Comparison of ENCODE assay signal across 8 cellular contexts in the genomic region with DNA sequence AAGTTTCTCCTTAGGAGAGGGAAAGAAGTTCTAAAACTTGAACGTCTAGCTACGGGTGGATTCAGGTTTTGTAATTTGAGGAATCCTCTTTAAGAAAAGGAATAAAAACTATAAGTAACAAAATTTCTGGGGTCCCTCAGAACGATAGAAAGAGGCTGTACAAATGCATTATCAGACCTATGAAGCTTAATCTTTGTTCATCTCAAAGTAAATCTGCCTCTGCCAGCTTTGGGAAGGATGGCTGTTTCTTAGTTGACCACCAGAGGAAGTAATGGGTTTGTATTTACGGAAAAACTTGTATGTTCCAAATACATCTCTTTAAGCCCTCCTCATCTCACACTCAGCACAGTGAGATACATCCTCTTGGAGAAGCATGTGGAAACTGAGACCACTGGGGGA. TPM values are rescaled to one million over a fixed set of nuclear protein-coding genes. Genes with fewer than 3 reads are reported as not detected.
DNase-seq lines count a peak whose midpoint lies in the region; ATAC-seq, FAIRE-seq and TF ChIP-seq lines count a peak whose summit lies in the region.

No MANE protein-coding gene starts in this region.

- peak; percentile 24 to 54 for DNase-seq in cardiac muscle cell (ENCODE audit: low read depth in 1 of 2, low spot score in 1 of 2)
- no peak for DNase-seq in Right ventricle myocardium superior
- DNase-seq in NCI-H2227 treated with DMSO at 0.1 percent for 48 hours (lab: John Stamatoyannopoulos, UW), result peak; percentile 47
- peak; percentile 11 to 41 (median 22) for DNase-seq in K562 (ENCODE audit: extremely low read depth in 1 of 4, low spot score in 3 of 4)
- no peak for DNase-seq in left lobe of liver (ENCODE audit: low spot score)
- no peak for DNase-seq in tibial nerve (ENCODE audit: low spot score in 2 of 2)
- DNase-seq in stimulated activated CD4-positive, alpha-beta T cell treated with anti-CD3 and anti-CD28 coated beads, Interleukin-12 subunit alpha, Interleukin-12 subunit beta, amount 100 ng/mL, for 4 hours, result no peak

- no peaks in the 10 kb centered on the region for H3K4me1 ChIP-seq in cardiac muscle cell (ENCODE audit: low read depth)
- peaks cover 7 to 8% of the 10 kb centered on the region in 2 experiments; a peak in 4 of 5 replicates for H3K4me1 ChIP-seq in K562 (replicated peaks in 1 of 2; ENCODE audit: control insufficient read depth in 2 of 2, insufficient read depth in 2 of 2, low read length in 2 of 2)
- H3K4me1 ChIP-seq in tibial nerve, result peaks cover 0 to 22% (median 7%) of the 10 kb centered on the region in 4 donors

- peak overlapping the region; percentile 76 for H2AFZ ChIP-seq in K562 (ENCODE audit: low read depth, low read length)

- H4K20me1 ChIP-seq in K562 (replicated peaks; ENCODE audit: control insufficient read depth, insufficient read depth, low read length), result no peaks in the 10 kb centered on the region

- H3K4me2 ChIP-seq in K562 (ENCODE audit: insufficient read depth, low read length), result peak overlapping the region; percentile 85

- WGBS in K562 (ENCODE audit: insufficient coverage, low coverage, missing lambda C conversion rate), result 3% methylated on average over 4 of the region's 4 CpGs
- 11 to 17% methylated on average over 4 of the region's 4 CpGs for WGBS in tibial nerve, 2 donors

- peak overlapping the region in 1 of 2 experiments; percentile 50; a peak in 2 of 4 replicates for H3K9ac ChIP-seq in K562 (ENCODE audit: insufficient read depth in 1 of 2, low read depth in 2 of 2, low read length in 2 of 2)

- no peak for TF ChIP-seq EP300 in K562 (IDR thresholded peaks at IDR 0.05; ENCODE audit: low read length)
- TF ChIP-seq EP300 in tibial nerve (IDR thresholded peaks at IDR 0.05), result no peak

- H3K27ac ChIP-seq in cardiac muscle cell (no peak overlapping the region), K562 (ENCODE audit: extremely low read depth, low read depth, low read length) (peak overlapping the region; percentile 61), tibial nerve (peak overlapping the region; percentile 92 to 97 (median 94))

- H3K27me3 ChIP-seq in cardiac muscle cell (no peaks in the 10 kb centered on the region), K562 (ENCODE audit: control insufficient read depth in 2 of 2, insufficient read depth in 2 of 2, low read length in 2 of 2) (no peaks in the 10 kb centered on the region), tibial nerve (no peaks in the 10 kb centered on the region)

- ATAC-seq in Right ventricle myocardium superior (ENCODE audit: poor library complexity) (no peak), K562 (peak; percentile 69), left lobe of liver (peak; percentile 10), GM21423 (IDR thresholded peaks at IDR 0.05; ENCODE audit: unreplicated experiment) (no peak)

- CTCF ChIA-PET in K562 (lab: Yijun Ruan, JAX; ENCODE audit: low intra/inter-chr PET ratio), result no interaction called here

- intact Hi-C loops in Right ventricle myocardium superior (cut with DNase I) (no loop called here), K562 (cut with micrococcal nuclease) (no loop called here)

- H3K79me2 ChIP-seq in K562 (ENCODE audit: control insufficient read depth, insufficient read depth, low read length), result peaks cover 9% of the 10 kb centered on the region; the same call in 2 of the 3 replicates

- TSS peak; percentile 75 for BruUV-seq in K562 (replicated peaks; lab: Mats Ljungman, UMichigan)

- TF ChIP-seq POLR2A in K562 (conservative IDR thresholded peaks at IDR 0.05), result no peak
- TF ChIP-seq POLR2A in tibial nerve (IDR thresholded peaks at IDR 0.05), result no peak

- peak; percentile 71 for FAIRE-seq in K562 (lab: Jason Lieb, UNC)

- peak in 1 of 2 experiments; percentile 33; a peak in 2 of 4 replicates for TF ChIP-seq RAD21 in K562 (CRISPR knock-in tag; conservative IDR thresholded peaks at IDR 0.05 in 1 of 2, IDR thresholded peaks at IDR 0.05 in 1 of 2)

- peak; percentile 48 for TF ChIP-seq CTCF in cardiac muscle cell (IDR thresholded peaks at IDR 0.05; ENCODE audit: low read depth, low read length)
- TF ChIP-seq CTCF in K562 (IDR thresholded peaks at IDR 0.05 in 2 of 3, conservative IDR thresholded peaks at IDR 0.05 in 1 of 3; ENCODE audit: insufficient read depth in 2 of 3, low read depth in 1 of 3, low read length in 3 of 3), result peak; percentile 13 to 42 (median 41); a peak in 4 of 6 replicates
- peak; percentile 25 to 37 (median 28) for TF ChIP-seq CTCF in tibial nerve (IDR thresholded peaks at IDR 0.05)

- H3K4me3 ChIP-seq in cardiac muscle cell, result peak overlapping the region; percentile 74
- peak overlapping the region; percentile 34 for H3K4me3 ChIP-seq in K562
- H3K4me3 ChIP-seq in tibial nerve, result peak overlapping the region; percentile 63 to 88 (median 76)

- H3K9me3 ChIP-seq in cardiac muscle cell (ENCODE audit: low read depth) (no peaks in the 10 kb centered on the region), K562 (replicated peaks; ENCODE audit: control insufficient read depth, insufficient read depth, low read depth, low read length) (no peaks in the 10 kb centered on the region), tibial nerve (no peaks in the 10 kb centered on the region)

- no peaks in the 10 kb centered on the region for H3K9me1 ChIP-seq in K562 (ENCODE audit: control insufficient read depth, insufficient read depth, low read length)

- H3K36me3 ChIP-seq in cardiac muscle cell (no peaks in the 10 kb centered on the region), K562 (ENCODE audit: control insufficient read depth, insufficient read depth, low read length) (peaks cover 18% of the 10 kb centered on the region; the same call in 2 of the 3 replicates), tibial nerve (peaks cover 0 to 10% (median 0%) of the 10 kb centered on the region in 3 donors)

- POLR2A ChIA-PET in K562 (lab: Yijun Ruan, JAX), result interaction anchor here (0.7 to 1.9 kb wide), 4 partner anchors 9 to 105 kb away, joined by 3 to 8 read pairs (median 4); a partner anchor contains a TSS

- in situ Hi-C loops in K562 (cut with MboI), result no loop called here

RNA-seq across cellular contexts. Expression of a gene that starts 0.9 kb away (rescaled TPM):
- total RNA-seq in cardiac muscle cell (6.9 and 7.5 TPM in 2 replicates), Right ventricle myocardium superior (2.9 TPM), K562 (2014; rRNA removed) (10.5 and 13.2 TPM in 2 replicates), K562 (2014; rRNA removed; fragmentation: Illumina TruSeq; extraction: Trizol) (16.3 and 18.9 TPM in 2 replicates), K562 (2015; rRNA removed; fragmentation: Illumina TruSeq; extraction: Trizol) (12.7 and 13.8 TPM in 2 replicates), K562 (2021) (14.3 and 17.0 TPM in 2 replicates), left lobe of liver (4.5 TPM), tibial nerve (10 to 100 TPM in 1 of 4 donors, 1 to 10 TPM in 3; 1.2 to 11.6 (median 3.9) TPM)
- polyA plus RNA-seq in cardiac muscle cell (12.9 and 13.5 TPM in 2 replicates), K562 (2011; rRNA removed) (18.9 and 21.5 TPM in 2 replicates), K562 (2014; fragmentation: Illumina TruSeq; extraction: Trizol) (16.3 and 16.4 TPM in 2 replicates), K562 (2014; fragmentation: Nextera tagmentation; extraction: Ambion mirVana) (10 to 100 TPM; 46.5 to 49.7 TPM), K562 (2014; rRNA removed) (19.3 and 23.3 TPM in 2 replicates)
- total RNA-seq in K562 (2011; cell fraction: chromatin; rRNA removed; ENCODE audit: low replicate concordance), result 7.6 and 11.3 TPM in 2 replicates
- total RNA-seq in K562 (2011; cell fraction: nucleolus; rRNA removed), result 4.2 and 6.6 TPM in 2 replicates
- total RNA-seq in K562 (2011; cell fraction: nucleoplasm; rRNA removed), result 9.5 and 17.5 TPM in 2 replicates
- polyA plus RNA-seq in K562 (2011; cell fraction: cytosol; rRNA removed), result 7.3 and 11.0 TPM in 2 replicates
- 8.7 and 9.7 TPM in 2 replicates for polyA plus RNA-seq in K562 (2011; cell fraction: nucleus; rRNA removed)
- 11.5 and 14.8 TPM in 2 replicates for polyA plus RNA-seq in K562 (2012)
- polyA minus RNA-seq in K562 (2011; rRNA and poly(A)+ RNA removed), result 12.3 and 12.8 TPM in 2 replicates
- 4.7 and 4.9 TPM in 2 replicates for polyA minus RNA-seq in K562 (2011; cell fraction: cytosol; rRNA and poly(A)+ RNA removed)
- 5.4 and 7.1 TPM in 2 replicates for polyA minus RNA-seq in K562 (2011; cell fraction: nucleus; rRNA and poly(A)+ RNA removed)

RNA-seq across cellular contexts. Expression of a gene that starts 27.0 kb away (rescaled TPM):
- 5.8 and 7.6 TPM in 2 replicates for total RNA-seq in cardiac muscle cell
- polyA plus RNA-seq in cardiac muscle cell, result 11.4 and 17.4 TPM in 2 replicates
- 7.4 TPM for total RNA-seq in Right ventricle myocardium superior
- 4.6 and 15.2 TPM in 2 replicates for total RNA-seq in K562 (2011; cell fraction: chromatin; rRNA removed; ENCODE audit: low replicate concordance)
- total RNA-seq in K562 (2011; cell fraction: nucleolus; rRNA removed), result 1.3 and 1.7 TPM in 2 replicates
- 2.5 and 4.4 TPM in 2 replicates for total RNA-seq in K562 (2011; cell fraction: nucleoplasm; rRNA removed)
- 5.5 and 7.5 TPM in 2 replicates for total RNA-seq in K562 (2014; rRNA removed)
- 9.2 and 10.8 TPM in 2 replicates for total RNA-seq in K562 (2014; rRNA removed; fragmentation: Illumina TruSeq; extraction: Trizol)
- 6.2 and 7.5 TPM in 2 replicates for total RNA-seq in K562 (2015; rRNA removed; fragmentation: Illumina TruSeq; extraction: Trizol)
- total RNA-seq in K562 (2021), result 6.5 and 7.8 TPM in 2 replicates
- polyA plus RNA-seq in K562 (2011; rRNA removed), result 4.8 and 7.5 TPM in 2 replicates
- polyA plus RNA-seq in K562 (2011; cell fraction: cytosol; rRNA removed), result 1.1 and 1.8 TPM in 2 replicates
- polyA plus RNA-seq in K562 (2011; cell fraction: nucleus; rRNA removed), result 3.9 and 5.2 TPM in 2 replicates
- polyA plus RNA-seq in K562 (2012), result 4.6 and 7.1 TPM in 2 replicates
- 9.6 and 10.1 TPM in 2 replicates for polyA plus RNA-seq in K562 (2014; fragmentation: Illumina TruSeq; extraction: Trizol)
- polyA plus RNA-seq in K562 (2014; fragmentation: Nextera tagmentation; extraction: Ambion mirVana), result 1 to 10 TPM; 2.5 to 3.0 TPM
- polyA plus RNA-seq in K562 (2014; rRNA removed), result 5.4 and 6.7 TPM in 2 replicates
- 11.9 and 13.3 TPM in 2 replicates for polyA minus RNA-seq in K562 (2011; rRNA and poly(A)+ RNA removed)
- 2.1 and 2.9 TPM in 2 replicates for polyA minus RNA-seq in K562 (2011; cell fraction: cytosol; rRNA and poly(A)+ RNA removed)
- 1.9 and 7.8 TPM in 2 replicates for polyA minus RNA-seq in K562 (2011; cell fraction: nucleus; rRNA and poly(A)+ RNA removed)
- 1.9 TPM for total RNA-seq in left lobe of liver
- total RNA-seq in tibial nerve, result 1 to 10 TPM; 5.2 to 7.2 (median 6.3) TPM

RNA-seq across cellular contexts. Expression of a gene that starts 27.5 kb away (rescaled TPM):
- total RNA-seq in cardiac muscle cell (2.9 and 6.0 TPM in 2 replicates), Right ventricle myocardium superior (9.7 TPM), K562 (2014; rRNA removed) (3.8 and 5.4 TPM in 2 replicates), K562 (2014; rRNA removed; fragmentation: Illumina TruSeq; extraction: Trizol) (6.1 and 8.5 TPM in 2 replicates), K562 (2015; rRNA removed; fragmentation: Illumina TruSeq; extraction: Trizol) (4.4 and 5.4 TPM in 2 replicates), K562 (2021) (11.3 and 12.7 TPM in 2 replicates), left lobe of liver (12.7 TPM), tibial nerve (10 to 100 TPM in 3 of 4 donors, 1 to 10 TPM in 1; 7.2 to 16.4 (median 13.8) TPM)
- polyA plus RNA-seq in cardiac muscle cell (7.9 and 10.1 TPM in 2 replicates), K562 (2011; rRNA removed) (12.4 and 12.5 TPM in 2 replicates), K562 (2014; fragmentation: Illumina TruSeq; extraction: Trizol) (12.9 and 19.6 TPM in 2 replicates), K562 (2014; fragmentation: Nextera tagmentation; extraction: Ambion mirVana) (10 to 100 TPM; 11.2 to 13.8 TPM), K562 (2014; rRNA removed) (8.5 and 13.6 TPM in 2 replicates)
- total RNA-seq in K562 (2011; cell fraction: chromatin; rRNA removed; ENCODE audit: low replicate concordance), result 9.1 and 30.0 TPM in 2 replicates
- 5.0 and 6.7 TPM in 2 replicates for total RNA-seq in K562 (2011; cell fraction: nucleolus; rRNA removed)
- total RNA-seq in K562 (2011; cell fraction: nucleoplasm; rRNA removed), result 12.0 and 18.2 TPM in 2 replicates
- polyA plus RNA-seq in K562 (2011; cell fraction: cytosol; rRNA removed), result 5.4 and 6.6 TPM in 2 replicates
- polyA plus RNA-seq in K562 (2011; cell fraction: nucleus; rRNA removed), result 12.2 and 12.3 TPM in 2 replicates
- 4.7 and 7.7 TPM in 2 replicates for polyA plus RNA-seq in K562 (2012)
- polyA minus RNA-seq in K562 (2011; rRNA and poly(A)+ RNA removed), result 13.9 and 15.3 TPM in 2 replicates
- 4.0 and 5.3 TPM in 2 replicates for polyA minus RNA-seq in K562 (2011; cell fraction: cytosol; rRNA and poly(A)+ RNA removed)
- polyA minus RNA-seq in K562 (2011; cell fraction: nucleus; rRNA and poly(A)+ RNA removed), result 5.5 and 10.9 TPM in 2 replicates

RNA-seq across cellular contexts. Expression of a gene that starts 27.7 kb away (rescaled TPM):
- 14.3 and 14.7 TPM in 2 replicates for total RNA-seq in cardiac muscle cell
- 16.0 and 22.0 TPM in 2 replicates for polyA plus RNA-seq in cardiac muscle cell
- 83.6 TPM for total RNA-seq in Right ventricle myocardium superior
- 4.9 and 17.0 TPM in 2 replicates for total RNA-seq in K562 (2011; cell fraction: chromatin; rRNA removed; ENCODE audit: low replicate concordance)
- total RNA-seq in K562 (2011; cell fraction: nucleolus; rRNA removed), result 2.0 and 4.6 TPM in 2 replicates
- 3.4 and 5.6 TPM in 2 replicates for total RNA-seq in K562 (2011; cell fraction: nucleoplasm; rRNA removed)
- 2.9 TPM in 2 replicates for total RNA-seq in K562 (2014; rRNA removed)
- 4.0 and 5.7 TPM in 2 replicates for total RNA-seq in K562 (2014; rRNA removed; fragmentation: Illumina TruSeq; extraction: Trizol)
- total RNA-seq in K562 (2015; rRNA removed; fragmentation: Illumina TruSeq; extraction: Trizol), result 4.6 TPM in 2 replicates
- total RNA-seq in K562 (2021), result 7.8 and 8.0 TPM in 2 replicates
- polyA plus RNA-seq in K562 (2011; rRNA removed), result 8.0 TPM in 2 replicates
- 1.2 and 2.4 TPM in 2 replicates for polyA plus RNA-seq in K562 (2011; cell fraction: cytosol; rRNA removed)
- 6.6 and 15.4 TPM in 2 replicates for polyA plus RNA-seq in K562 (2011; cell fraction: nucleus; rRNA removed)
- 3.4 TPM in 2 replicates for polyA plus RNA-seq in K562 (2012)
- 5.0 and 5.8 TPM in 2 replicates for polyA plus RNA-seq in K562 (2014; fragmentation: Illumina TruSeq; extraction: Trizol)
- polyA plus RNA-seq in K562 (2014; fragmentation: Nextera tagmentation; extraction: Ambion mirVana), result 1 to 10 TPM; 4.7 to 9.1 TPM
- polyA plus RNA-seq in K562 (2014; rRNA removed), result 5.5 and 6.0 TPM in 2 replicates
- polyA minus RNA-seq in K562 (2011; rRNA and poly(A)+ RNA removed), result 6.0 and 6.2 TPM in 2 replicates
- polyA minus RNA-seq in K562 (2011; cell fraction: cytosol; rRNA and poly(A)+ RNA removed), result 2.4 and 3.2 TPM in 2 replicates
- polyA minus RNA-seq in K562 (2011; cell fraction: nucleus; rRNA and poly(A)+ RNA removed), result 3.1 and 6.6 TPM in 2 replicates
- 328 TPM for total RNA-seq in left lobe of liver
- total RNA-seq in tibial nerve, result 10 to 100 TPM; 17.4 to 26.8 (median 24.7) TPM

Comparison
In these comparisons a context has a peak if more than half of its experiments do, and no peak if none do; other contexts are left out.
1. DNase-seq: peak in cardiac muscle cell (2 of 2), NCI-H2227 treated with DMSO at 0.1 percent for 48 hours (single experiment) and K562 (4 of 4); none in Right ventricle myocardium superior (single experiment), left lobe of liver (single experiment), tibial nerve (0 of 2) and stimulated activated CD4-positive, alpha-beta T cell treated with anti-CD3 and anti-CD28 coated beads, Interleukin-12 subunit alpha, Interleukin-12 subunit beta, amount 100 ng/mL, for 4 hours (single experiment).
2. ATAC-seq: peak in K562 (single experiment) and left lobe of liver (single experiment); none in Right ventricle myocardium superior (single experiment) and GM21423 (single experiment).
3. Peak in every context shown above with its lines, with median percentiles within 50 percentile points of each other: H3K4me3 ChIP-seq and CTCF ChIP-seq.